In genomic region chr18:5488044-5488443, GRCh38 we compare ENCODE assay signal across 1 cellular context. TPM values are rescaled to one million over a fixed set of nuclear protein-coding genes. Genes with fewer than 3 reads are reported as not detected.
"Had no signal": no experiment of that assay in that cellular context is flagged by ENCODE, and none has a peak within 500 bp of the region (broad histone marks: within the 10 kb centered on the region; RNA-seq: fewer than 3 reads in every experiment).

No MANE protein-coding gene starts in this region.

RNA-seq across cellular contexts. Expression of gene EPB41L3, which starts 55.8 kb away (rescaled TPM):
- total RNA-seq: MCF 10A had no signal
